In genomic region chr10:86775056-86775858, GRCh38 we compare ENCODE assay signal across 1 cellular context.
TF ChIP-seq lines count a peak whose summit lies in the region.

No MANE protein-coding gene starts in this region.

TF ChIP-seq in HepG2, 621 proteins besides CTCF, POLR2A, EP300 and RAD21 (continued from another document and continues in another):
- TF ChIP-seq ZNF839 (CRISPR knock-in tag; IDR thresholded peaks at IDR 0.05; ENCODE audit: borderline replicate concordance) (no peak), ZNF597 (CRISPR knock-in tag; IDR thresholded peaks at IDR 0.05) (no peak), ONECUT2 (CRISPR knock-in tag; IDR thresholded peaks at IDR 0.05) (peak; percentile 98), ZNF589 (CRISPR knock-in tag; conservative IDR thresholded peaks at IDR 0.05) (no peak), ZIK1 (CRISPR knock-in tag; IDR thresholded peaks at IDR 0.05; ENCODE audit: borderline replicate concordance, low read depth) (no peak), ZNF512B (CRISPR knock-in tag; IDR thresholded peaks at IDR 0.05; ENCODE audit: borderline replicate concordance) (0 out of 2 replicates have a peak, but pooled peaks have one; percentile 51), PPARG (CRISPR knock-in tag; conservative IDR thresholded peaks at IDR 0.05) (peak; percentile 80), ZNF431 (CRISPR knock-in tag; IDR thresholded peaks at IDR 0.05; ENCODE audit: borderline replicate concordance, low read depth) (peak; percentile 35; the same call in 1 of the 2 replicates), IKZF1 (IDR thresholded peaks at IDR 0.05) (no peak), THYN1 (CRISPR knock-in tag; IDR thresholded peaks at IDR 0.05; ENCODE audit: borderline replicate concordance, low read depth) (no peak), SAP130 (CRISPR knock-in tag; IDR thresholded peaks at IDR 0.05; ENCODE audit: low read depth) (peak; percentile 91), CEBPG (CRISPR knock-in tag; IDR thresholded peaks at IDR 0.05) (peak; percentile 59), NFE2L1 (CRISPR knock-in tag; IDR thresholded peaks at IDR 0.05; ENCODE audit: borderline replicate concordance) (no peak), ZNF256 (CRISPR knock-in tag; conservative IDR thresholded peaks at IDR 0.05) (no peak), ZNF652 (CRISPR knock-in tag; IDR thresholded peaks at IDR 0.05; ENCODE audit: borderline replicate concordance, low read depth) (peak; percentile 43; the same call in 1 of the 2 replicates), SMAD9 (CRISPR knock-in tag; IDR thresholded peaks at IDR 0.05) (no peak), CBFB (CRISPR knock-in tag; IDR thresholded peaks at IDR 0.05) (no peak), NCOA1 (CRISPR knock-in tag; IDR thresholded peaks at IDR 0.05) (no peak), ZNF768 (CRISPR knock-in tag; IDR thresholded peaks at IDR 0.05) (no peak), ZNF570 (CRISPR knock-in tag; IDR thresholded peaks at IDR 0.05; ENCODE audit: borderline replicate concordance) (0 out of 2 replicates have a peak, but pooled peaks have one; percentile 46), TFDP1 (CRISPR knock-in tag; IDR thresholded peaks at IDR 0.05; ENCODE audit: borderline replicate concordance) (no peak; the same call in 1 of the 2 replicates), NR2F6 (IDR thresholded peaks at IDR 0.05) (peak; percentile 75), NR2F6 (CRISPR knock-in tag; IDR thresholded peaks at IDR 0.05) (peak; percentile 62), ZNF383 (CRISPR knock-in tag; IDR thresholded peaks at IDR 0.05; ENCODE audit: borderline replicate concordance) (no peak), ZNF772 (CRISPR knock-in tag; IDR thresholded peaks at IDR 0.05) (peak; percentile 81), EHMT2 (IDR thresholded peaks at IDR 0.05; ENCODE audit: borderline replicate concordance, low read depth, low read length) (no peak), ZSCAN9 (CRISPR knock-in tag; IDR thresholded peaks at IDR 0.05; ENCODE audit: borderline replicate concordance) (peak; percentile 57; the same call in 1 of the 2 replicates), ZNF644 (CRISPR knock-in tag; IDR thresholded peaks at IDR 0.05; ENCODE audit: low read depth) (no peak), ZKSCAN5 (CRISPR knock-in tag; IDR thresholded peaks at IDR 0.05) (no peak), ZNF34 (CRISPR knock-in tag; IDR thresholded peaks at IDR 0.05; ENCODE audit: borderline replicate concordance) (no peak), CEBPB (IDR thresholded peaks at IDR 0.05; ENCODE audit: borderline replicate concordance, low read depth, low read length) (no peak), HNRNPLL (IDR thresholded peaks at IDR 0.05; ENCODE audit: low read depth, low read length, poor library complexity, severe bottlenecking) (no peak), TEAD3 (CRISPR knock-in tag; optimal IDR thresholded peaks at IDR 0.05; ENCODE audit: borderline replicate concordance) (peak; percentile 74), NRL (CRISPR knock-in tag; IDR thresholded peaks at IDR 0.05; ENCODE audit: borderline replicate concordance) (no peak), HMG20A (CRISPR knock-in tag; IDR thresholded peaks at IDR 0.05; ENCODE audit: borderline replicate concordance) (peak; percentile 83; the same call in 1 of the 2 replicates), ZNF598 (CRISPR knock-in tag; IDR thresholded peaks at IDR 0.05; ENCODE audit: borderline replicate concordance) (no peak), RELA (CRISPR knock-in tag; IDR thresholded peaks at IDR 0.05) (no peak), SNRNP70 (IDR thresholded peaks at IDR 0.05; ENCODE audit: low read depth, low read length) (no peak), NKX3-1 (CRISPR knock-in tag; IDR thresholded peaks at IDR 0.05) (0 out of 2 replicates have a peak, but pooled peaks have one; percentile 79), ZNF567 (CRISPR knock-in tag; IDR thresholded peaks at IDR 0.05; ENCODE audit: borderline replicate concordance) (no peak), ZNF782 (CRISPR knock-in tag; IDR thresholded peaks at IDR 0.05; ENCODE audit: borderline replicate concordance) (no peak), UBTF (CRISPR knock-in tag; IDR thresholded peaks at IDR 0.05) (no peak), ZNF547 (CRISPR knock-in tag; IDR thresholded peaks at IDR 0.05) (no peak), HCFC1 (IDR thresholded peaks at IDR 0.05; ENCODE audit: low read depth, low read length) (no peak), GTF3A (CRISPR knock-in tag; conservative IDR thresholded peaks at IDR 0.05) (no peak), NFE2 (CRISPR knock-in tag; IDR thresholded peaks at IDR 0.05) (no peak), NFIC (IDR thresholded peaks at IDR 0.05; ENCODE audit: low read length) (peak; percentile 91), ZNF318 (CRISPR knock-in tag; IDR thresholded peaks at IDR 0.05) (no peak), FOSL2 (CRISPR knock-in tag; IDR thresholded peaks at IDR 0.05) (0 out of 2 replicates have a peak, but pooled peaks have one; percentile 35)
- TF ChIP-seq, protein P1, sequence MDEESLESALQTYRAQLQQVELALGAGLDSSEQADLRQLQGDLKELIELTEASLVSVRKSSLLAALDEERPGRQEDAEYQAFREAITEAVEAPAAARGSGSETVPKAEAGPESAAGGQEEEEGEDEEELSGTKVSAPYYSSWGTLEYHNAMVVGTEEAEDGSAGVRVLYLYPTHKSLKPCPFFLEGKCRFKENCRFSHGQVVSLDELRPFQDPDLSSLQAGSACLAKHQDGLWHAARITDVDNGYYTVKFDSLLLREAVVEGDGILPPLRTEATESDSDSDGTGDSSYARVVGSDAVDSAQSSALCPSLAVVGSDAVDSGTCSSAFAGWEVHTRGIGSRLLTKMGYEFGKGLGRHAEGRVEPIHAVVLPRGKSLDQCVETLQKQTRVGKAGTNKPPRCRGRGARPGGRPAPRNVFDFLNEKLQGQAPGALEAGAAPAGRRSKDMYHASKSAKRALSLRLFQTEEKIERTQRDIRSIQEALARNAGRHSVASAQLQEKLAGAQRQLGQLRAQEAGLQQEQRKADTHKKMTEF (CRISPR knock-in tag; IDR thresholded peaks at IDR 0.05): peak; percentile 93
- TF ChIP-seq, protein P2, sequence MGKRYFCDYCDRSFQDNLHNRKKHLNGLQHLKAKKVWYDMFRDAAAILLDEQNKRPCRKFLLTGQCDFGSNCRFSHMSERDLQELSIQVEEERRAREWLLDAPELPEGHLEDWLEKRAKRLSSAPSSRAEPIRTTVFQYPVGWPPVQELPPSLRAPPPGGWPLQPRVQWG (CRISPR knock-in tag; IDR thresholded peaks at IDR 0.05; ENCODE audit: borderline replicate concordance, low read depth): no peak
- TF ChIP-seq, protein P3, sequence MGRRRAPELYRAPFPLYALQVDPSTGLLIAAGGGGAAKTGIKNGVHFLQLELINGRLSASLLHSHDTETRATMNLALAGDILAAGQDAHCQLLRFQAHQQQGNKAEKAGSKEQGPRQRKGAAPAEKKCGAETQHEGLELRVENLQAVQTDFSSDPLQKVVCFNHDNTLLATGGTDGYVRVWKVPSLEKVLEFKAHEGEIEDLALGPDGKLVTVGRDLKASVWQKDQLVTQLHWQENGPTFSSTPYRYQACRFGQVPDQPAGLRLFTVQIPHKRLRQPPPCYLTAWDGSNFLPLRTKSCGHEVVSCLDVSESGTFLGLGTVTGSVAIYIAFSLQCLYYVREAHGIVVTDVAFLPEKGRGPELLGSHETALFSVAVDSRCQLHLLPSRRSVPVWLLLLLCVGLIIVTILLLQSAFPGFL (CRISPR knock-in tag; IDR thresholded peaks at IDR 0.05): no peak
